In the genomic region with DNA sequence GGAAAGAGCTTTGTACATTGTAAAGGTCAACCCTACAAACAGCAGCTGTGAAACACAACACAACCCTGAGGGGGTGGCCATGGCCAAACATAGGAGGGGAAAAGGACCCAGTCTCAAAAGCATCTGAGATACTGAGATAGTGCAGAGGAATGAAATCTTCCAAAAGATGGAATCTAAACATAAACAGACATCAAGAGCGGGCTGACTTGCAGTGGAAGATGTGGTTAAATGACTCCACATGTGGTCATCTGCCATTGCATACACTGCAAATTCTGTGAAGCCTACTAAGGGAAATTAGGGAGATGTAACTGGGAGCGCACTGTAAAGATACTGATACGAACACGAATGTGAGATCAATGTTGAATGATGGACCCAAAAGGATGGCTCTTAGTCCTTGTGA, we compare ENCODE assay signal across 19 cellular contexts. TPM values are rescaled to one million over a fixed set of nuclear protein-coding genes. Genes with fewer than 3 reads are reported as not detected.
A peak's percentile ranks its signal among the peaks of the same experiment; 100 is the strongest.
DNase-seq lines count a peak whose midpoint lies in the region; TF ChIP-seq lines count a peak whose summit lies in the region.
"Had no signal": no experiment of that assay in that cellular context is flagged by ENCODE, and none has a peak within 500 bp of the region (broad histone marks: within the 10 kb centered on the region; RNA-seq: fewer than 3 reads in every experiment).

No MANE protein-coding gene starts in this region.

- H3K9me3 ChIP-seq in smooth muscle cell (replicated peaks; ENCODE audit: low read depth): no peaks in the 10 kb centered on the region
- H3K9me3 ChIP-seq: Peyer's patch, SJCRH30 had no signal

- H3K27me3 Mint-ChIP-seq in activated naive CD4-positive, alpha-beta T cell treated with anti-CD3 and anti-CD28 coated beads for 36 hours (ENCODE audit: low read depth): no peaks in the 10 kb centered on the region

- intact Hi-C loops in activated naive CD4-positive, alpha-beta T cell treated with anti-CD3 and anti-CD28 coated beads for 36 hours (cut with micrococcal nuclease): no loop called here

- H3K79me2 ChIP-seq in smooth muscle cell (ENCODE audit: low read depth): no peaks in the 10 kb centered on the region

- no peaks in the 10 kb centered on the region for H3F3A ChIP-seq in smooth muscle cell (ENCODE audit: low read depth)

- H3K36me3 Mint-ChIP-seq in activated naive CD4-positive, alpha-beta T cell treated with anti-CD3 and anti-CD28 coated beads for 36 hours (ENCODE audit: low read depth): peaks cover 5% of the 10 kb centered on the region
- H3K36me3 Mint-ChIP-seq: CD8-positive, alpha-beta memory T cell had no signal

- no peak overlapping the region for H2AFZ ChIP-seq in smooth muscle cell (ENCODE audit: low read depth)

- no peak overlapping the region for H3K4me3 Mint-ChIP-seq in activated naive CD4-positive, alpha-beta T cell treated with anti-CD3 and anti-CD28 coated beads for 36 hours
- H3K4me3 Mint-ChIP-seq: CD8-positive, alpha-beta memory T cell had no signal

- H3K4me1 ChIP-seq in smooth muscle cell (ENCODE audit: low read depth): no peaks in the 10 kb centered on the region
- H3K4me1 ChIP-seq: Peyer's patch, SJCRH30 had no signal

- H3K36me3 ChIP-seq in brain microvascular endothelial cell (replicated peaks) (peaks cover 4% of the 10 kb centered on the region), smooth muscle cell (ENCODE audit: low read depth) (no peaks in the 10 kb centered on the region)
- H3K36me3 ChIP-seq: Peyer's patch, SJCRH30 had no signal

- peak; percentile 67 for DNase-seq in EL
- peak; percentile 61 for DNase-seq in M059J (ENCODE audit: low read depth)
- peak; percentile 60 for DNase-seq in brain microvascular endothelial cell
- DNase-seq in smooth muscle cell (lab: John Stamatoyannopoulos, UW; ENCODE audit: unreplicated experiment): no peak
- DNase-seq in Kasumi-1 (lab: John Stamatoyannopoulos, UW): no peak
- no peak for DNase-seq in DMS153 treated with DMSO at 0.1 percent for 48 hours (lab: John Stamatoyannopoulos, UW; ENCODE audit: unreplicated experiment)
- DNase-seq in activated naive CD4-positive, alpha-beta T cell treated with anti-CD3 and anti-CD28 coated beads for 36 hours: no peak
- DNase-seq: CD8-positive, alpha-beta memory T cell; DMS53; NCI-H1105; NCI-H146; NCI-H2029; NCI-H2227 treated with DMSO at 0.1 percent for 48 hours; NCI-H524; Peyer's patch; SJCRH30 had no signal

- no peak for TF ChIP-seq CTCF in brain microvascular endothelial cell (IDR thresholded peaks at IDR 0.05; ENCODE audit: low read depth, low read length, missing control alignments)
- no peak for TF ChIP-seq CTCF in smooth muscle cell (IDR thresholded peaks at IDR 0.05; ENCODE audit: borderline replicate concordance, insufficient read depth, poor library complexity, severe bottlenecking)

- peak overlapping the region; percentile 26 for H3K4me2 ChIP-seq in smooth muscle cell

- CTCF ChIA-PET in activated naive CD4-positive, alpha-beta T cell treated with anti-CD3 and anti-CD28 coated beads for 36 hours (lab: Charles Lee): no interaction called here

- H4K20me1 ChIP-seq in smooth muscle cell (ENCODE audit: low read depth): peaks cover 10% of the 10 kb centered on the region

- H3K27ac Mint-ChIP-seq in activated naive CD4-positive, alpha-beta T cell treated with anti-CD3 and anti-CD28 coated beads for 36 hours: no peak overlapping the region
- H3K27ac Mint-ChIP-seq: CD8-positive, alpha-beta memory T cell had no signal

- no peak overlapping the region for H3K27ac ChIP-seq in brain microvascular endothelial cell
- H3K27ac ChIP-seq in smooth muscle cell (ENCODE audit: low read depth): no peak overlapping the region
- H3K27ac ChIP-seq: C4-2B, Peyer's patch, SJCRH30 had no signal

- H3K4me3 ChIP-seq in brain microvascular endothelial cell (ENCODE audit: low read depth, low read length): no peak overlapping the region
- H3K4me3 ChIP-seq in smooth muscle cell: no peak overlapping the region
- H3K4me3 ChIP-seq: K562, Peyer's patch, SJCRH30 had no signal

- peaks cover 2% of the 10 kb centered on the region for H3K9me3 Mint-ChIP-seq in activated naive CD4-positive, alpha-beta T cell treated with anti-CD3 and anti-CD28 coated beads for 36 hours

- no peaks in the 10 kb centered on the region for H3K4me1 Mint-ChIP-seq in activated naive CD4-positive, alpha-beta T cell treated with anti-CD3 and anti-CD28 coated beads for 36 hours (ENCODE audit: low read depth)
- H3K4me1 Mint-ChIP-seq: CD8-positive, alpha-beta memory T cell had no signal

- H3K9ac ChIP-seq in smooth muscle cell (ENCODE audit: low read depth): no peak overlapping the region

- H3K27me3 ChIP-seq in brain microvascular endothelial cell (replicated peaks) (no peaks in the 10 kb centered on the region), smooth muscle cell (ENCODE audit: low read depth) (no peaks in the 10 kb centered on the region)
- H3K27me3 ChIP-seq: Peyer's patch, SJCRH30 had no signal

- WGBS in smooth muscle cell (ENCODE audit: low lambda C conversion rate): 52% methylated on average over 4 of the region's 4 CpGs

- in situ Hi-C loops in brain microvascular endothelial cell (cut with HindIII; ENCODE audit: low pct_ligation_motif_present, low sequenced_read_pairs): no loop called here

RNA-seq across cellular contexts. Expression of gene BDNF, which starts 22.0 kb away (rescaled TPM):
- 35.4 and 46.9 TPM in 2 replicates for total RNA-seq in M059J (2014; rRNA removed; shearing (Covaris generic))
- 8.2 and 8.3 TPM in 2 replicates for total RNA-seq in smooth muscle cell
- 5.6 and 7.3 TPM in 2 replicates for polyA plus RNA-seq in smooth muscle cell
- total RNA-seq in activated naive CD4-positive, alpha-beta T cell treated with anti-CD3 and anti-CD28 coated beads for 36 hours: not detected
- total RNA-seq: CD8-positive, alpha-beta memory T cell; OCI-LY7 had no signal
- polyA plus RNA-seq: CD8-positive, alpha-beta memory T cell; K562 had no signal

Comparison
In these comparisons a context has a peak if more than half of its experiments do, and no peak if none do; other contexts are left out.
1. DNase-seq: peak in EL (single experiment), M059J (single experiment) and brain microvascular endothelial cell (single experiment); none in smooth muscle cell (single experiment), Kasumi-1 (0 of 2), DMS153 treated with DMSO at 0.1 percent for 48 hours (single experiment) and activated naive CD4-positive, alpha-beta T cell treated with anti-CD3 and anti-CD28 coated beads for 36 hours (single experiment).